In the genomic region with DNA sequence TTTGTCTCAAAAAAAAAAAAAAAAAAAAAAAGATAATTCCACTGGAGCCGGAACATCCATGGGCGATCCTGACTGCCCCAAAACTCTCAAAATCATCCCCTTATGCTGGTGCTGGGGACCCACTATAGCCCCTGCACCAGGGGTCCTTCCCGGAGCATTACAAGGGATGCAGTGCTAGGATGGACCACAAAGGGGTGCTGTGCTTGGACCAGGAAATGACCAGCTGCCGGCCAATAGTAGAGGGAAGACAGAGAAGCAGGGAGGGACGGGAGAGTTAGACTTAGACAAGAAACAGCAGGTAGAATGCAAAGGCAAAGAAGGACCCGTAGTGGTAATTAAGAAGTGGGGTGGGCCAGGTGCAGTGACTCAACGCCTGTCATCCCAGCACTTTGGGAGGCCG, we compare ENCODE assay signal across 16 cellular contexts. TPM values are rescaled to one million over a fixed set of nuclear protein-coding genes. Genes with fewer than 3 reads are reported as not detected.
DNase-seq lines count a peak whose midpoint lies in the region; ATAC-seq and TF ChIP-seq lines count a peak whose summit lies in the region.
"Had no signal": no experiment of that assay in that cellular context is flagged by ENCODE, and none has a peak within 500 bp of the region (broad histone marks: within the 10 kb centered on the region; RNA-seq: fewer than 3 reads in every experiment).

No MANE protein-coding gene starts in this region.

- peaks cover 11% of the 10 kb centered on the region for H3K36me3 Mint-ChIP-seq in HFFc6 (ENCODE audit: low read depth)
- peaks cover 0 to 8% (median 0%) of the 10 kb centered on the region in 3 donors for H3K36me3 Mint-ChIP-seq in naive thymus-derived CD8-positive, alpha-beta T cell

- H2AK5ac ChIP-seq in mesendoderm (ENCODE audit: low read length), result no peak overlapping the region

- no peak overlapping the region for H4K5ac ChIP-seq in mesendoderm (ENCODE audit: low read length)

- H3K4ac ChIP-seq in mesendoderm (ENCODE audit: low read depth, low read length), result no peak overlapping the region

- H3K4me3 Mint-ChIP-seq in HFFc6, result no peak overlapping the region
- H3K4me3 Mint-ChIP-seq in naive thymus-derived CD8-positive, alpha-beta T cell, result no peak overlapping the region
- H3K4me3 Mint-ChIP-seq: activated naive CD8-positive, alpha-beta T cell treated with anti-CD3 and anti-CD28 coated beads, Interleukin-2, amount 50 U/mL, for 24 hours; activated T-cell treated with anti-CD3 and anti-CD28 coated beads, Interleukin-2, amount 50 U/mL, for 24 hours; nephron progenitor cell had no signal

- no peak overlapping the region for H3K23ac ChIP-seq in mesendoderm (ENCODE audit: low read length)

- no peak overlapping the region for H3K4me3 ChIP-seq in cardiac fibroblast (replicated peaks in 1 of 2; ENCODE audit: low read depth in 2 of 2, low read length in 2 of 2)
- H3K4me3 ChIP-seq in mesendoderm (ENCODE audit: low read length), result no peak overlapping the region
- H3K4me3 ChIP-seq: sigmoid colon had no signal

- H3K4me2 ChIP-seq in mesendoderm (ENCODE audit: low read length), result no peak overlapping the region

- no peak overlapping the region for H3K27ac ChIP-seq in mesendoderm (ENCODE audit: low read depth, low read length)
- H3K27ac ChIP-seq: sigmoid colon had no signal

- no peaks in the 10 kb centered on the region for H3K79me2 ChIP-seq in mesendoderm (ENCODE audit: control insufficient read depth, insufficient read depth, low read length)

- H3K27me3 Mint-ChIP-seq in HFFc6 (ENCODE audit: insufficient read depth), result no peaks in the 10 kb centered on the region; the same call in none of the 2 replicates
- H3K27me3 Mint-ChIP-seq in naive thymus-derived CD8-positive, alpha-beta T cell, result no peaks in the 10 kb centered on the region
- H3K27me3 Mint-ChIP-seq: activated naive CD8-positive, alpha-beta T cell treated with anti-CD3 and anti-CD28 coated beads, Interleukin-2, amount 50 U/mL, for 24 hours; activated T-cell treated with anti-CD3 and anti-CD28 coated beads, Interleukin-2, amount 50 U/mL, for 24 hours had no signal

- H3K56ac ChIP-seq in mesendoderm (ENCODE audit: low read length), result no peak overlapping the region

- H3K27ac Mint-ChIP-seq in HFFc6, result no peak overlapping the region
- peak overlapping the region in 1 of 10 donors; percentile 7 for H3K27ac Mint-ChIP-seq in naive thymus-derived CD8-positive, alpha-beta T cell
- H3K27ac Mint-ChIP-seq: activated naive CD8-positive, alpha-beta T cell treated with anti-CD3 and anti-CD28 coated beads, Interleukin-2, amount 50 U/mL, for 24 hours; activated T-cell treated with anti-CD3 and anti-CD28 coated beads, Interleukin-2, amount 50 U/mL, for 24 hours; nephron progenitor cell had no signal

- H3K36me3 ChIP-seq in mesendoderm (ENCODE audit: control insufficient read depth, insufficient read depth, low read length), result no peaks in the 10 kb centered on the region

- H3K4me1 Mint-ChIP-seq in HFFc6 (ENCODE audit: low read depth), result no peaks in the 10 kb centered on the region
- H3K4me1 Mint-ChIP-seq in naive thymus-derived CD8-positive, alpha-beta T cell, result no peaks in the 10 kb centered on the region
- H3K4me1 Mint-ChIP-seq: activated naive CD8-positive, alpha-beta T cell treated with anti-CD3 and anti-CD28 coated beads, Interleukin-2, amount 50 U/mL, for 24 hours had no signal

- H3K4me1 ChIP-seq in mesendoderm (ENCODE audit: control insufficient read depth, low read depth, low read length), result no peaks in the 10 kb centered on the region
- H3K4me1 ChIP-seq: sigmoid colon had no signal

- no peaks in the 10 kb centered on the region for H3K79me1 ChIP-seq in mesendoderm (ENCODE audit: low read length)

- no peaks in the 10 kb centered on the region for H3K9me3 Mint-ChIP-seq in HFFc6
- no peaks in the 10 kb centered on the region for H3K9me3 Mint-ChIP-seq in naive thymus-derived CD8-positive, alpha-beta T cell
- H3K9me3 Mint-ChIP-seq: activated naive CD8-positive, alpha-beta T cell treated with anti-CD3 and anti-CD28 coated beads, Interleukin-2, amount 50 U/mL, for 24 hours had no signal

- H2BK15ac ChIP-seq in mesendoderm (replicated peaks; ENCODE audit: low read depth), result no peak overlapping the region

- ATAC-seq in GM21515 (IDR thresholded peaks at IDR 0.05; ENCODE audit: unreplicated experiment) (no peak), HG03280 (IDR thresholded peaks at IDR 0.05; ENCODE audit: unreplicated experiment) (no peak), HG03039 (IDR thresholded peaks at IDR 0.05; ENCODE audit: unreplicated experiment) (no peak)
- ATAC-seq in naive thymus-derived CD8-positive, alpha-beta T cell, result no peak
- ATAC-seq: activated naive CD8-positive, alpha-beta T cell treated with anti-CD3 and anti-CD28 coated beads, Interleukin-2, amount 50 U/mL, for 24 hours; left lobe of liver; Panc1 had no signal

- POLR2A ChIA-PET in naive thymus-derived CD8-positive, alpha-beta T cell (lab: Charles Lee), result no interaction called here

- H3K18ac ChIP-seq in mesendoderm (ENCODE audit: low read length), result no peak overlapping the region

- peak; percentile 43 for DNase-seq in AG20443 (ENCODE audit: low spot score)
- DNase-seq in HFFc6, result no peak
- DNase-seq in cardiac fibroblast (ENCODE audit: low read depth in 2 of 2), result peak; percentile 11 to 13
- DNase-seq in mesendoderm, result peak; percentile 71
- DNase-seq in naive thymus-derived CD8-positive, alpha-beta T cell, result no peak
- DNase-seq: activated CD4-positive, alpha-beta T cell treated with anti-CD3 and anti-CD28 coated beads for 48 hours; activated naive CD8-positive, alpha-beta T cell treated with anti-CD3 and anti-CD28 coated beads, Interleukin-2, amount 50 U/mL, for 24 hours; activated T-cell treated with anti-CD3 and anti-CD28 coated beads, Interleukin-2, amount 50 U/mL, for 24 hours; NCI-H2171 treated with DMSO at 0.1 percent for 48 hours; nephron progenitor cell; sigmoid colon had no signal

- H2BK5ac ChIP-seq in mesendoderm (ENCODE audit: low read length), result no peak overlapping the region

- H3K27me3 ChIP-seq in mesendoderm (ENCODE audit: insufficient read depth, low read length, poor library complexity), result no peaks in the 10 kb centered on the region
- H3K27me3 ChIP-seq: sigmoid colon had no signal

- H3K9ac ChIP-seq in mesendoderm (ENCODE audit: low read length), result no peak overlapping the region

- no CpG with 5 or more reads among the region's 8 CpGs for WGBS in mesendoderm (ENCODE audit: extremely low coverage, insufficient coverage, low lambda C conversion rate)

- H4K8ac ChIP-seq in mesendoderm (ENCODE audit: low read depth, low read length), result no peak overlapping the region

- TF ChIP-seq CTCF in HFFc6 (IDR thresholded peaks at IDR 0.05) (peak; percentile 41; the same call in 1 of the 2 replicates), cardiac fibroblast (IDR thresholded peaks at IDR 0.05; ENCODE audit: low read depth, low read length) (peak; percentile 34)

- no peak overlapping the region for H2BK120ac ChIP-seq in mesendoderm (ENCODE audit: low read depth, low read length)

RNA-seq across cellular contexts. Expression of gene RCC1L, which starts 40.5 kb away (rescaled TPM):
- 10 to 100 TPM; 46.3 to 56.1 (median 49.2) TPM for total RNA-seq in HFFc6 (2021; fragmentation: NEBNext Ultra II Directional; extraction: Animal tissue kit (Norgen Biotek cat#: 25700))
- polyA plus RNA-seq in mesendoderm (2013, experiment 1 of 2), result 28.5 TPM
- 28.3 TPM for polyA plus RNA-seq in mesendoderm (2013, experiment 2 of 2)
- 10 to 100 TPM; 29.3 to 30.0 TPM for total RNA-seq in naive thymus-derived CD8-positive, alpha-beta T cell
- polyA plus RNA-seq in naive thymus-derived CD8-positive, alpha-beta T cell, result 10 to 100 TPM; 29.2 to 42.7 (median 34.0) TPM

RNA-seq across cellular contexts. Expression of gene GTF2IRD2B, which starts 59.3 kb away (rescaled TPM):
- total RNA-seq in HFFc6 (2021; fragmentation: NEBNext Ultra II Directional; extraction: Animal tissue kit (Norgen Biotek cat#: 25700)), result 10 to 100 TPM; 14.7 to 21.8 (median 18.1) TPM
- polyA plus RNA-seq in mesendoderm (2013, experiment 1 of 2), result 6.5 TPM
- 4.9 TPM for polyA plus RNA-seq in mesendoderm (2013, experiment 2 of 2)
- total RNA-seq in naive thymus-derived CD8-positive, alpha-beta T cell, result 100 to 1,000 TPM; 104 to 107 TPM
- polyA plus RNA-seq in naive thymus-derived CD8-positive, alpha-beta T cell, result 10 to 100 TPM; 28.9 to 41.4 (median 35.5) TPM

Comparison
In these comparisons a context has a peak if more than half of its experiments do, and no peak if none do; other contexts are left out.
1. DNase-seq: peak in AG20443 (single experiment), cardiac fibroblast (2 of 2) and mesendoderm (single experiment); none in HFFc6 (single experiment) and naive thymus-derived CD8-positive, alpha-beta T cell (0 of 10).
2. RNA of gene GTF2IRD2B, which starts 59.3 kb away (total RNA-seq): 104 to 107 TPM in naive thymus-derived CD8-positive, alpha-beta T cell; 14.7 to 21.8 TPM in HFFc6; every median in the first group is over 4 times any median in the second.